ENCODE assay signal across 9 cellular contexts in the genomic region with DNA sequence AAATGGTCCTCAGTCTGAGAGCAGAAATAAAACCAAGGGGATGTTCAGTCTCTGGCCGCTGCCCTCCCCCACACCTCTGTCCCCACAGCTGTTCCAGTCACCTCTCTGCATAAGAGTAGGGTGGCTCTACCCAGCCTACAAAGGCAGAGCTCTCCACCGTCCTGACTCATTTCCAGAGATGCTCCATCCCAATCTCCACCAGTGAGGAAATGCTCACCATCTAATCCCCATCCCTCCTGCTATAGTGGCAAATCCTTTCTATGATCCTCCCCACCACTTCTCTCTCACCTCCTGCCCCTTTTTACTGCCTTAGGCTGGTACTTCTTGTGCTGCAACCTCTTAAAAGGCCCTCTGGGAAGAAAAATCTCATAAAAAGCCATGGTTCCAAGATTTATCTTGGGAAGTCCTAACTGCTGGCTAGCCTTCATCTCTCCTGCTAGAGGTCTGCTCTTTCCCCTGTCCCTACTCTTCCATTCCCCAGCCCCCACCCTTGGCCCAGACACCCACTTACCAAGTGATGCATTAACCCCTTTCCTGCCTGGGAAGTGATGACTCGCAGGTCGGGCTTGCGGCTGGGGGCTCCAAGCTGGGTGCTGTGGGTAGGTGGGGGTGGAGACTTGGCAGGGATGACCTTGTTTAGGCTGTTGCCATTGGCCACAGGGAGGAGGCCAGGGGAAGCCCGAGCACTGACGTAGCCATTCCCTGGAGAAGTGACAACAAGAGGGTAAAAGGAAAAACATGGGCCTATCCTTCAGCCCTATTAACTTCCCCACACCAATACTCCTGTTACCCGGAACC. TPM values are rescaled to one million over a fixed set of nuclear protein-coding genes. Genes with fewer than 3 reads are reported as not detected.
A peak's percentile ranks its signal among the peaks of the same experiment; 100 is the strongest.
DNase-seq lines count a peak whose midpoint lies in the region; ATAC-seq and TF ChIP-seq lines count a peak whose summit lies in the region.
"Had no signal": no experiment of that assay in that cellular context is flagged by ENCODE, and none has a peak within 500 bp of the region (broad histone marks: within the 10 kb centered on the region; RNA-seq: fewer than 3 reads in every experiment).

No MANE protein-coding gene starts in this region.

- no peak for TF ChIP-seq CTCF in tibial artery (IDR thresholded peaks at IDR 0.05)

- H3K27ac Mint-ChIP-seq in activated naive CD4-positive, alpha-beta T cell treated with anti-CD3 and anti-CD28 coated beads for 36 hours, result peak overlapping the region; percentile 4

- ATAC-seq in HG02642 (IDR thresholded peaks at IDR 0.05; ENCODE audit: poor library complexity, unreplicated experiment), result no peak

- H3K4me1 Mint-ChIP-seq in activated naive CD4-positive, alpha-beta T cell treated with anti-CD3 and anti-CD28 coated beads for 36 hours (ENCODE audit: low read depth), result peaks cover 29% of the 10 kb centered on the region

- H3K27me3 ChIP-seq in adipocyte (replicated peaks; ENCODE audit: control insufficient read depth, insufficient read depth, low read length) (no peaks in the 10 kb centered on the region), tibial artery (no peaks in the 10 kb centered on the region)
- H3K27me3 ChIP-seq: neutrophil had no signal

- H3K36me3 ChIP-seq in adipocyte (ENCODE audit: control insufficient read depth, insufficient read depth, low read length, severe bottlenecking) (peaks cover 87% of the 10 kb centered on the region), tibial artery (peaks cover 92 to 99% (median 95%) of the 10 kb centered on the region in 3 donors)

- DNase-seq in activated naive CD4-positive, alpha-beta T cell treated with anti-CD3 and anti-CD28 coated beads for 36 hours, result no peak
- no peak for DNase-seq in activated naive CD4-positive, alpha-beta T cell treated with anti-CD3 and anti-CD28 coated beads, Interleukin-2, amount 50 U/mL, for 16 hours
- DNase-seq in adipocyte (ENCODE audit: low read depth), result no peak
- peak; percentile 83 for DNase-seq in iris pigment epithelial cell (ENCODE audit: low read depth)
- DNase-seq in tibial artery, result peak; percentile 62 to 87
- no peak for DNase-seq in NCI-H187 treated with DMSO at 0.1 percent for 48 hours (lab: John Stamatoyannopoulos, UW)
- no peak for DNase-seq in Kasumi-1 (lab: John Stamatoyannopoulos, UW)

- H3K4me1 ChIP-seq in adipocyte (ENCODE audit: control insufficient read depth, insufficient read depth, low read length) (peaks cover 36% of the 10 kb centered on the region), tibial artery (peaks cover 13 to 100% (median 81%) of the 10 kb centered on the region in 4 donors)

- H3K4me3 ChIP-seq in adipocyte (ENCODE audit: low read length) (no peak overlapping the region), tibial artery (peak overlapping the region in 1 of 2 donors; percentile 8)

- H3K9ac ChIP-seq in adipocyte (ENCODE audit: low read length), result peak overlapping the region; percentile 58

- no peaks in the 10 kb centered on the region for H3K9me3 Mint-ChIP-seq in activated naive CD4-positive, alpha-beta T cell treated with anti-CD3 and anti-CD28 coated beads for 36 hours

- intact Hi-C loops in activated naive CD4-positive, alpha-beta T cell treated with anti-CD3 and anti-CD28 coated beads for 36 hours (cut with micrococcal nuclease), result loop anchor here (5.0 kb wide), 1 partner anchor 36 kb away; no protein-coding TSS in a partner anchor
- intact Hi-C loops in tibial artery (cut with DNase I; ENCODE audit: low total_unique reads), result loop anchor here (2.0 kb wide), 1 partner anchor 26 kb away; no protein-coding TSS in a partner anchor

- no peaks in the 10 kb centered on the region for H3K27me3 Mint-ChIP-seq in activated naive CD4-positive, alpha-beta T cell treated with anti-CD3 and anti-CD28 coated beads for 36 hours (ENCODE audit: low read depth)

- H3K9me3 ChIP-seq in adipocyte (ENCODE audit: control insufficient read depth, low read length), result no peaks in the 10 kb centered on the region
- no peaks in the 10 kb centered on the region for H3K9me3 ChIP-seq in tibial artery
- H3K9me3 ChIP-seq: neutrophil had no signal

- H3K27ac ChIP-seq in tibial artery, result peak overlapping the region; percentile 91 to 94
- H3K27ac ChIP-seq: neutrophil had no signal

- CTCF ChIA-PET in activated naive CD4-positive, alpha-beta T cell treated with anti-CD3 and anti-CD28 coated beads for 36 hours (lab: Charles Lee), result interaction anchor here (0.6 to 18.2 kb wide), 2 partner anchors 20 to 214 kb away, joined by 3 to 306 read pairs; a partner anchor contains a TSS

- peaks cover 42% of the 10 kb centered on the region for H3K36me3 Mint-ChIP-seq in activated naive CD4-positive, alpha-beta T cell treated with anti-CD3 and anti-CD28 coated beads for 36 hours (ENCODE audit: low read depth)

- H3K4me3 Mint-ChIP-seq in activated naive CD4-positive, alpha-beta T cell treated with anti-CD3 and anti-CD28 coated beads for 36 hours, result no peak overlapping the region

RNA-seq across cellular contexts. Expression of a gene that starts 23.9 kb away (rescaled TPM):
- 10 to 100 TPM; 28.8 to 32.8 TPM for total RNA-seq in activated naive CD4-positive, alpha-beta T cell treated with anti-CD3 and anti-CD28 coated beads for 36 hours

Comparison
In these comparisons a context has a peak if more than half of its experiments do, and no peak if none do; other contexts are left out.
1. DNase-seq: peak in iris pigment epithelial cell (single experiment) and tibial artery (2 of 2); none in activated naive CD4-positive, alpha-beta T cell treated with anti-CD3 and anti-CD28 coated beads for 36 hours (single experiment), activated naive CD4-positive, alpha-beta T cell treated with anti-CD3 and anti-CD28 coated beads, Interleukin-2, amount 50 U/mL, for 16 hours (single experiment), adipocyte (single experiment), NCI-H187 treated with DMSO at 0.1 percent for 48 hours (single experiment) and Kasumi-1 (0 of 2).